Comparison of ENCODE assay signal across 1 cellular context in genomic region chr1:6424000-6424565, GRCh38.
TF ChIP-seq lines count a peak whose summit lies in the region.

No MANE protein-coding gene starts in this region.

TF ChIP-seq in K562, 482 proteins besides CTCF, POLR2A, EP300 and RAD21 (continued from another document and continues in another):
- TF ChIP-seq BRD9 (IDR thresholded peaks at IDR 0.05; ENCODE audit: low read depth, partially characterized antibody) (no peak), ZNF212 (CRISPR knock-in tag; IDR thresholded peaks at IDR 0.05) (no peak), RBBP5 (IDR thresholded peaks at IDR 0.05; ENCODE audit: borderline replicate concordance, insufficient read depth, low read length, poor library complexity, severe bottlenecking) (no peak), KDM5B (IDR thresholded peaks at IDR 0.05; ENCODE audit: insufficient replicate concordance, low read depth, low read length) (peak; percentile 8), ARID3B (CRISPR knock-in tag; IDR thresholded peaks at IDR 0.05; ENCODE audit: borderline replicate concordance) (no peak), MYBL2 (IDR thresholded peaks at IDR 0.05; ENCODE audit: low read depth) (no peak), MYBL2 (CRISPR knock-in tag; IDR thresholded peaks at IDR 0.05; ENCODE audit: borderline replicate concordance) (no peak; the same call in 1 of the 2 replicates), U2AF2 (optimal IDR thresholded peaks at IDR 0.05; ENCODE audit: low read depth, low read length) (no peak), BMI1 (IDR thresholded peaks at IDR 0.05; ENCODE audit: low read length) (no peak), ZNF324 (CRISPR knock-in tag; IDR thresholded peaks at IDR 0.05) (no peak), NFRKB (IDR thresholded peaks at IDR 0.05; ENCODE audit: low read depth) (no peak), HCFC1 (IDR thresholded peaks at IDR 0.05; ENCODE audit: low read depth, low read length) (no peak), CREB5 (CRISPR knock-in tag; IDR thresholded peaks at IDR 0.05) (no peak), ZBTB7A (IDR thresholded peaks at IDR 0.05; ENCODE audit: borderline replicate concordance, control insufficient read depth, low read depth, low read length) (peak; percentile 27; the same call in 1 of the 2 replicates), ZNF592 (IDR thresholded peaks at IDR 0.05) (no peak), EGR1 (conservative IDR thresholded peaks at IDR 0.05) (peak; percentile 82), PTBP1 (IDR thresholded peaks at IDR 0.05; ENCODE audit: low read depth, low read length) (no peak), TEAD4 (IDR thresholded peaks at IDR 0.05; ENCODE audit: low read length) (no peak), TEAD4 (CRISPR knock-in tag; IDR thresholded peaks at IDR 0.05; ENCODE audit: borderline replicate concordance) (peak; percentile 73; the same call in 1 of the 2 replicates), CEBPZ (IDR thresholded peaks at IDR 0.05; ENCODE audit: borderline replicate concordance, low read depth, low read length) (no peak), LEF1 (IDR thresholded peaks at IDR 0.05) (no peak), LCOR (CRISPR knock-in tag; IDR thresholded peaks at IDR 0.05) (no peak), RBFOX2 (IDR thresholded peaks at IDR 0.05; ENCODE audit: low read depth, low read length) (no peak), ZNF3 (CRISPR knock-in tag; IDR thresholded peaks at IDR 0.05) (no peak), STAT5A (IDR thresholded peaks at IDR 0.05; ENCODE audit: borderline replicate concordance, low read length) (no peak), ZNF609 (CRISPR knock-in tag; IDR thresholded peaks at IDR 0.05; ENCODE audit: borderline replicate concordance) (no peak), PML (IDR thresholded peaks at IDR 0.05; ENCODE audit: low read length) (no peak), NR2C2 (CRISPR knock-in tag; IDR thresholded peaks at IDR 0.05) (no peak), NR2C2 (tag; IDR thresholded peaks at IDR 0.05) (no peak), ZNF23 (CRISPR knock-in tag; IDR thresholded peaks at IDR 0.05) (no peak), SOX6 (IDR thresholded peaks at IDR 0.05) (no peak), NR2C1 (IDR thresholded peaks at IDR 0.05) (no peak), NR2C1 (tag; IDR thresholded peaks at IDR 0.05) (no peak), FOXK1 (CRISPR knock-in tag; IDR thresholded peaks at IDR 0.05; ENCODE audit: borderline replicate concordance) (no peak), ZNF407 (IDR thresholded peaks at IDR 0.05; ENCODE audit: low read depth) (no peak), RBM22 (IDR thresholded peaks at IDR 0.05; ENCODE audit: low read depth, low read length, poor library complexity, severe bottlenecking) (no peak)
